ENCODE assay signal across 9 cellular contexts in genomic region chr11:17734986-17735822, GRCh38. TPM values are rescaled to one million over a fixed set of nuclear protein-coding genes. Genes with fewer than 3 reads are reported as not detected.
DNase-seq lines count a peak whose midpoint lies in the region; ATAC-seq and TF ChIP-seq lines count a peak whose summit lies in the region.
"Had no signal": no experiment of that assay in that cellular context is flagged by ENCODE, and none has a peak within 500 bp of the region (broad histone marks: within the 10 kb centered on the region; RNA-seq: fewer than 3 reads in every experiment).

No MANE protein-coding gene starts in this region.

- H3K27me3 ChIP-seq in ectodermal cell (ENCODE audit: control insufficient read depth, insufficient read depth, low read length, poor library complexity, severe bottlenecking) (peaks cover 70% of the 10 kb centered on the region), lower lobe of right lung (ENCODE audit: low read depth) (peaks cover 80% of the 10 kb centered on the region)

- 0 to 1% methylated on average over 73 to 74 of the region's 74 CpGs for WGBS in ectodermal cell, 2 experiments

- H3K9me3 ChIP-seq in ectodermal cell (ENCODE audit: control insufficient read depth, low read length) (no peaks in the 10 kb centered on the region), lower lobe of right lung (no peaks in the 10 kb centered on the region)

- H3K27ac ChIP-seq in ectodermal cell (ENCODE audit: insufficient read depth, low read depth, low read length, poor library complexity, severe bottlenecking) (no peak overlapping the region), lower lobe of right lung (no peak overlapping the region)
- H3K27ac ChIP-seq: PC-9 had no signal

- ATAC-seq in HG03175 (IDR thresholded peaks at IDR 0.05; ENCODE audit: unreplicated experiment) (peak; percentile 35), lower lobe of right lung (peak; percentile 83 to 88), HG03025 (IDR thresholded peaks at IDR 0.05; ENCODE audit: low FRiP score, unreplicated experiment) (no peak), HG03460 (IDR thresholded peaks at IDR 0.05; ENCODE audit: unreplicated experiment) (no peak)

- intact Hi-C loops in lower lobe of right lung (cut with DNase I): no loop called here

- DNase-seq in EH (ENCODE audit: low read depth) (peak; percentile 74), SW480 (ENCODE audit: low spot score) (peak; percentile 58), lower lobe of right lung (peak; percentile 68)
- DNase-seq in stimulated activated CD8-positive, alpha-beta memory T cell treated with anti-CD3 and anti-CD28 coated beads, Interleukin-4, amount 100 ng/mL, for 24 hours (ENCODE audit: low read depth): peak; percentile 24

- peaks cover 29% of the 10 kb centered on the region for H3K4me1 ChIP-seq in ectodermal cell (ENCODE audit: control insufficient read depth, insufficient read depth, low read length)
- H3K4me1 ChIP-seq in lower lobe of right lung: peaks cover 10% of the 10 kb centered on the region

- peak overlapping the region; percentile 45 for H3K4me3 ChIP-seq in ectodermal cell (ENCODE audit: insufficient read depth, low read depth, low read length)
- H3K4me3 ChIP-seq in lower lobe of right lung: peak overlapping the region; percentile 37
- H3K4me3 ChIP-seq: PC-9 had no signal

- H3K36me3 ChIP-seq in ectodermal cell (ENCODE audit: control insufficient read depth, insufficient read depth, low read length) (no peaks in the 10 kb centered on the region), lower lobe of right lung (no peaks in the 10 kb centered on the region)

- TF ChIP-seq CTCF in lower lobe of right lung (IDR thresholded peaks at IDR 0.05): no peak

RNA-seq across cellular contexts. Expression of gene KCNC1, which starts 0.6 kb away (rescaled TPM):
- 2.0 TPM for polyA plus RNA-seq in ectodermal cell (2013, experiment 1 of 4)
- polyA plus RNA-seq in ectodermal cell (2013, experiment 2 of 4): 2.2 TPM
- polyA plus RNA-seq in ectodermal cell (2013, experiment 3 of 4): 2.2 TPM
- 1.5 TPM for polyA plus RNA-seq in ectodermal cell (2013, experiment 4 of 4)
- not detected for total RNA-seq in lower lobe of right lung
- total RNA-seq: PC-9 had no signal

RNA-seq across cellular contexts. Expression of gene MYOD1, which starts 15.8 kb away (rescaled TPM):
- polyA plus RNA-seq in ectodermal cell (2013, experiment 1 of 4): not detected
- not detected for polyA plus RNA-seq in ectodermal cell (2013, experiment 2 of 4)
- polyA plus RNA-seq in ectodermal cell (2013, experiment 3 of 4): not detected
- polyA plus RNA-seq in ectodermal cell (2013, experiment 4 of 4): not detected
- total RNA-seq in lower lobe of right lung: not detected
- total RNA-seq: PC-9 had no signal

Comparison
In these comparisons a context has a peak if more than half of its experiments do, and no peak if none do; other contexts are left out.
1. DNase-seq: peak in every context shown above with its lines; median percentile 74 in EH; 68 in lower lobe of right lung; 58 in SW480; 24 in stimulated activated CD8-positive, alpha-beta memory T cell treated with anti-CD3 and anti-CD28 coated beads, Interleukin-4, amount 100 ng/mL, for 24 hours.
2. ATAC-seq: peak in HG03175 (single experiment) and lower lobe of right lung (2 of 2); none in HG03025 (single experiment) and HG03460 (single experiment).